In the genomic region with DNA sequence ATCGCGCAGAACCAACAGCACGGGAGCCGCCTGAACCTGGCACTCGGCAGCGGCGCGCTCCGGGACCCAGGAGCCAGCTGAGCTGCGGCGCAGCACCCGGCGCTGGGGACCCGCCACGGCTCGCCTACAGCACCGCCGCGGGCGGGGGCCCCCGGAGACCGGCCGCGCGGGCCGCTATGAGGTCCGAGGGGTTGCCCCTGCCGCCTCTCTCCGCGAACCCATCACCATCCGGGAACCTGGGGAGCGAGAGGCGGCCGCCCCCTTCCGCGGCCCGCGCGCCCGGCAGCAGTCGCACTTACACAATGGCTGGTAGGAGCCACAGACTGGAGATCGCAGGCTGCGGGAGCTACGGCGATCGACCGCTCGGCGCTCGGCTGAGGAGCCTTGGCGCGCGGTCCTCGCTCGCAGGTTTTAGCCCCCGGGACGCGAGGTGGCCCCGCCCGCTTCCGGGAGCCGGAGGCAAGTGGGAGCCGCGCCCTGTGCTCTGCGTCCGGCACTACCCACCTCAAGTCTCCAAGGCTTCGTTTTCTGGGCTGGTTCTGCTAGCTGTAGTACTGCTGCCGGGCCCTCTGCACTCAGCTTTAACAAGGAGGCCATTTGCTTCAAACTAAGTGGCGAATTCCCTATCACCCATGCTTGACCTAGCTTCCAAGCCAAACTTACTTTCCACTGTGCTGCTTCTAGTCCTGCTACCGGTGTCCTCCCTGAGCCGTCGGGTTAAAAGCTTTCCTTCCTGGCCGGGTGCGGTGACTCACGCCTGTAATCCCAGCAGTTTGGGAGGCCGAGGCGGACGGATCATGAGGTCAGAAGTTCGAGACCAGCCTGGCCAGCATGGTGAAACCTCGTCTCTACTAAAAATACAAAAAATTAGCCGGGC, we compare ENCODE assay signal across 1 cellular context.
A peak's percentile ranks its signal among the peaks of the same experiment; 100 is the strongest.
TF ChIP-seq lines count a peak whose summit lies in the region.

TPK1 (minus strand) TSS at position 386 of the 877 bp plus-strand sequence. CDS start 451 bp downstream, outside the sequence.

TF ChIP-seq in GM23338, 12 proteins besides CTCF, POLR2A, EP300 and RAD21 (continued from another document):
- TF ChIP-seq, protein P1, sequence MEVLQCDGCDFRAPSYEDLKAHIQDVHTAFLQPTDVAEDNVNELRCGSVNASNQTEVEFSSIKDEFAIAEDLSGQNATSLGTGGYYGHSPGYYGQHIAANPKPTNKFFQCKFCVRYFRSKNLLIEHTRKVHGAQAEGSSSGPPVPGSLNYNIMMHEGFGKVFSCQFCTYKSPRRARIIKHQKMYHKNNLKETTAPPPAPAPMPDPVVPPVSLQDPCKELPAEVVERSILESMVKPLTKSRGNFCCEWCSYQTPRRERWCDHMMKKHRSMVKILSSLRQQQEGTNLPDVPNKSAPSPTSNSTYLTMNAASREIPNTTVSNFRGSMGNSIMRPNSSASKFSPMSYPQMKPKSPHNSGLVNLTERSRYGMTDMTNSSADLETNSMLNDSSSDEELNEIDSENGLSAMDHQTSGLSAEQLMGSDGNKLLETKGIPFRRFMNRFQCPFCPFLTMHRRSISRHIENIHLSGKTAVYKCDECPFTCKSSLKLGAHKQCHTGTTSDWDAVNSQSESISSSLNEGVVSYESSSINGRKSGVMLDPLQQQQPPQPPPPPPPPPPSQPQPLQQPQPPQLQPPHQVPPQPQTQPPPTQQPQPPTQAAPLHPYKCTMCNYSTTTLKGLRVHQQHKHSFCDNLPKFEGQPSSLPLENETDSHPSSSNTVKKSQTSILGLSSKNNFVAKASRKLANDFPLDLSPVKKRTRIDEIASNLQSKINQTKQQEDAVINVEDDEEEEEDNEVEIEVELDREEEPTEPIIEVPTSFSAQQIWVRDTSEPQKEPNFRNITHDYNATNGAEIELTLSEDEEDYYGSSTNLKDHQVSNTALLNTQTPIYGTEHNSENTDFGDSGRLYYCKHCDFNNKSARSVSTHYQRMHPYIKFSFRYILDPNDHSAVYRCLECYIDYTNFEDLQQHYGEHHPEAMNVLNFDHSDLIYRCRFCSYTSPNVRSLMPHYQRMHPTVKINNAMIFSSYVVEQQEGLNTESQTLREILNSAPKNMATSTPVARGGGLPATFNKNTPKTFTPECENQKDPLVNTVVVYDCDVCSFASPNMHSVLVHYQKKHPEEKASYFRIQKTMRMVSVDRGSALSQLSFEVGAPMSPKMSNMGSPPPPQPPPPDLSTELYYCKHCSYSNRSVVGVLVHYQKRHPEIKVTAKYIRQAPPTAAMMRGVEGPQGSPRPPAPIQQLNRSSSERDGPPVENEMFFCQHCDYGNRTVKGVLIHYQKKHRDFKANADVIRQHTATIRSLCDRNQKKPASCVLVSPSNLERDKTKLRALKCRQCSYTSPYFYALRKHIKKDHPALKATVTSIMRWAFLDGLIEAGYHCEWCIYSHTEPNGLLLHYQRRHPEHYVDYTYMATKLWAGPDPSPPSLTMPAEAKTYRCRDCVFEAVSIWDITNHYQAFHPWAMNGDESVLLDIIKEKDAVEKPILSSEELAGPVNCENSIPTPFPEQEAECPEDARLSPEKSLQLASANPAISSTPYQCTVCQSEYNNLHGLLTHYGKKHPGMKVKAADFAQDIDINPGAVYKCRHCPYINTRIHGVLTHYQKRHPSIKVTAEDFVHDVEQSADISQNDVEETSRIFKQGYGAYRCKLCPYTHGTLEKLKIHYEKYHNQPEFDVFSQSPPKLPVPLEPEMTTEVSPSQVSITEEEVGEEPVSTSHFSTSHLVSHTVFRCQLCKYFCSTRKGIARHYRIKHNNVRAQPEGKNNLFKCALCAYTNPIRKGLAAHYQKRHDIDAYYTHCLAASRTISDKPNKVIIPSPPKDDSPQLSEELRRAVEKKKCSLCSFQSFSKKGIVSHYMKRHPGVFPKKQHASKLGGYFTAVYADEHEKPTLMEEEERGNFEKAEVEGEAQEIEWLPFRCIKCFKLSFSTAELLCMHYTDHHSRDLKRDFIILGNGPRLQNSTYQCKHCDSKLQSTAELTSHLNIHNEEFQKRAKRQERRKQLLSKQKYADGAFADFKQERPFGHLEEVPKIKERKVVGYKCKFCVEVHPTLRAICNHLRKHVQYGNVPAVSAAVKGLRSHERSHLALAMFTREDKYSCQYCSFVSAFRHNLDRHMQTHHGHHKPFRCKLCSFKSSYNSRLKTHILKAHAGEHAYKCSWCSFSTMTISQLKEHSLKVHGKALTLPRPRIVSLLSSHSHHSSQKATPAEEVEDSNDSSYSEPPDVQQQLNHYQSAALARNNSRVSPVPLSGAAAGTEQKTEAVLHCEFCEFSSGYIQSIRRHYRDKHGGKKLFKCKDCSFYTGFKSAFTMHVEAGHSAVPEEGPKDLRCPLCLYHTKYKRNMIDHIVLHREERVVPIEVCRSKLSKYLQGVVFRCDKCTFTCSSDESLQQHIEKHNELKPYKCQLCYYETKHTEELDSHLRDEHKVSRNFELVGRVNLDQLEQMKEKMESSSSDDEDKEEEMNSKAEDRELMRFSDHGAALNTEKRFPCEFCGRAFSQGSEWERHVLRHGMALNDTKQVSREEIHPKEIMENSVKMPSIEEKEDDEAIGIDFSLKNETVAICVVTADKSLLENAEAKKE (CRISPR knock-in tag; IDR thresholded peaks at IDR 0.05) = no peak
- TF ChIP-seq ZNF331 (CRISPR knock-in tag; IDR thresholded peaks at IDR 0.05; ENCODE audit: low read depth) (no peak), REST (IDR thresholded peaks at IDR 0.05; ENCODE audit: unreplicated experiment) (peak; percentile 4), CREB1 (CRISPR knock-in tag; IDR thresholded peaks at IDR 0.05; ENCODE audit: low read depth) (peak; percentile 17; the same call in 1 of the 2 replicates), STAT1 (IDR thresholded peaks at IDR 0.05; ENCODE audit: unreplicated experiment) (no peak)
